In genomic region chr5:7813576-7813975, GRCh38 we compare ENCODE assay signal across 18 cellular contexts. TPM values are rescaled to one million over a fixed set of nuclear protein-coding genes. Genes with fewer than 3 reads are reported as not detected.
A peak's percentile ranks its signal among the peaks of the same experiment; 100 is the strongest.
DNase-seq lines count a peak whose midpoint lies in the region; FAIRE-seq and TF ChIP-seq lines count a peak whose summit lies in the region.
"Had no signal": no experiment of that assay in that cellular context is flagged by ENCODE, and none has a peak within 500 bp of the region (broad histone marks: within the 10 kb centered on the region; RNA-seq: fewer than 3 reads in every experiment).

No MANE protein-coding gene starts in this region.

- H3K36me3 ChIP-seq in mammary epithelial cell (ENCODE audit: insufficient read depth, low read length) (no peaks in the 10 kb centered on the region), prostate gland (no peaks in the 10 kb centered on the region)
- H3K36me3 ChIP-seq: BLaER1 had no signal

- no peak overlapping the region for H3K4me2 ChIP-seq in mammary epithelial cell (ENCODE audit: insufficient read depth, low read depth, low read length)
- H3K4me2 ChIP-seq: BLaER1 had no signal

- H3K27ac ChIP-seq in mammary epithelial cell (ENCODE audit: insufficient read depth, low read depth, low read length) (no peak overlapping the region), prostate gland (peak overlapping the region; percentile 68 to 77)
- H3K27ac ChIP-seq: BLaER1, GM23248 had no signal

- no peaks in the 10 kb centered on the region for H3K4me1 Mint-ChIP-seq in MCF 10A (ENCODE audit: insufficient read depth, unreplicated experiment)

- DNase-seq in MCF 10A (ENCODE audit: unreplicated experiment) = peak; percentile 8
- no peak for DNase-seq in mammary epithelial cell
- DNase-seq in fibroblast of villous mesenchyme (ENCODE audit: low read depth) = peak; percentile 3
- no peak for DNase-seq in prostate gland (ENCODE audit: low spot score)
- no peak for DNase-seq in midbrain (lab: John Stamatoyannopoulos, UW)
- DNase-seq in GM13977 (ENCODE audit: low spot score) = no peak
- no peak for DNase-seq in GM12892 (ENCODE audit: insufficient read length)
- DNase-seq: 8988T; AML-193; Caco-2; CD8-positive, alpha-beta memory T cell; DMS53; GF-D8; GM23248; H7 had no signal

- intact Hi-C loops in MCF 10A (cut with micrococcal nuclease) = no loop called here
- intact Hi-C loops in mammary epithelial cell (cut with micrococcal nuclease) = no loop called here
- intact Hi-C loops in prostate gland (cut with DNase I) = loop anchor here (10.0 kb wide), 2 partner anchors 549 to 739 kb away; no protein-coding TSS in a partner anchor

- dilution Hi-C loops in mammary epithelial cell (cut with HindIII; ENCODE audit: low sequenced_read_pairs) = no loop called here

- no peak for FAIRE-seq in GM12892 (lab: Jason Lieb, UNC)
- FAIRE-seq: GM18507 had no signal

- H3K4me3 Mint-ChIP-seq in MCF 10A (ENCODE audit: unreplicated experiment) = no peak overlapping the region
- H3K4me3 Mint-ChIP-seq: CD8-positive, alpha-beta memory T cell had no signal

- H2AFZ ChIP-seq in mammary epithelial cell (ENCODE audit: low read depth, low read length) = no peak overlapping the region
- H2AFZ ChIP-seq: GM23248 had no signal

- 89% methylated on average over 3 of the region's 3 CpGs for WGBS in mammary epithelial cell (ENCODE audit: low coverage, missing lambda C conversion rate)
- 52% methylated on average over 3 of the region's 3 CpGs for WGBS in prostate gland

- BruUV-seq in MCF 10A (replicated peaks; lab: Mats Ljungman, UMichigan) (no TSS peak), mammary epithelial cell (replicated peaks; lab: Mats Ljungman, UMichigan) (no TSS peak)

- no peaks in the 10 kb centered on the region for H4K20me1 ChIP-seq in mammary epithelial cell (ENCODE audit: insufficient read depth, low read length)
- H4K20me1 ChIP-seq: BLaER1 had no signal

- H3K4me1 ChIP-seq in mammary epithelial cell (ENCODE audit: insufficient read depth, low read length) = no peaks in the 10 kb centered on the region
- H3K4me1 ChIP-seq in prostate gland (replicated peaks) = no peaks in the 10 kb centered on the region
- H3K4me1 ChIP-seq: Caco-2 had no signal

- TF ChIP-seq CTCF in MCF 10A (IDR thresholded peaks at IDR 0.05; ENCODE audit: unreplicated experiment) = no peak
- no peak for TF ChIP-seq CTCF in mammary epithelial cell (conservative IDR thresholded peaks at IDR 0.05 in 1 of 2, IDR thresholded peaks at IDR 0.05 in 1 of 2; ENCODE audit: extremely low read depth in 1 of 2, insufficient read depth in 1 of 2, low read depth in 1 of 2, low read length in 2 of 2)
- no peak for TF ChIP-seq CTCF in fibroblast of villous mesenchyme (IDR thresholded peaks at IDR 0.05; ENCODE audit: insufficient read depth, low read depth, low read length)
- no peak for TF ChIP-seq CTCF in prostate gland (IDR thresholded peaks at IDR 0.05)
- no peak for TF ChIP-seq CTCF in GM13977 (IDR thresholded peaks at IDR 0.05; ENCODE audit: extremely low read depth, insufficient read depth, missing control alignments)

- CTCF ChIA-PET in MCF 10A (lab: Yijun Ruan, JAX) = interaction anchor here (0.6 to 4.1 kb wide), 9 partner anchors 9 to 1389 kb away, joined by 3 to 28 read pairs (median 3); no protein-coding TSS in a partner anchor
- CTCF ChIA-PET in mammary epithelial cell (lab: Charles Lee; ENCODE audit: low non-redundant PET) = interaction anchor here (0.6 kb wide), 1 partner anchor 61 kb away, joined by 4 read pairs; no protein-coding TSS in a partner anchor

- TF ChIP-seq POLR2A in prostate gland (IDR thresholded peaks at IDR 0.05) = no peak
- TF ChIP-seq POLR2A in GM12892 (IDR thresholded peaks at IDR 0.05; ENCODE audit: low read depth, low read length) = no peak

- H3K27ac Mint-ChIP-seq in MCF 10A (ENCODE audit: low read depth, unreplicated experiment) = no peak overlapping the region
- H3K27ac Mint-ChIP-seq: CD8-positive, alpha-beta memory T cell had no signal

- POLR2A ChIA-PET in MCF 10A (lab: Yijun Ruan, JAX) = interaction anchor here (1.2 kb wide), 1 partner anchor 665 kb away, joined by 3 read pairs; no protein-coding TSS in a partner anchor

- no peaks in the 10 kb centered on the region for H3K36me3 Mint-ChIP-seq in MCF 10A (ENCODE audit: insufficient read depth, unreplicated experiment)
- H3K36me3 Mint-ChIP-seq: CD8-positive, alpha-beta memory T cell had no signal

- H3K27me3 ChIP-seq in mammary epithelial cell (ENCODE audit: insufficient read depth, low read length) (no peaks in the 10 kb centered on the region), prostate gland (replicated peaks; ENCODE audit: insufficient read depth) (no peaks in the 10 kb centered on the region)
- H3K27me3 ChIP-seq: BLaER1 had no signal

- H3K27me3 Mint-ChIP-seq in MCF 10A (ENCODE audit: insufficient read depth, unreplicated experiment) = peaks cover 59% of the 10 kb centered on the region

- H3K9me3 ChIP-seq in mammary epithelial cell (replicated peaks; ENCODE audit: insufficient read depth, low read length) (no peaks in the 10 kb centered on the region), prostate gland (no peaks in the 10 kb centered on the region)
- H3K9me3 ChIP-seq: BLaER1, Caco-2 had no signal

- in situ Hi-C loops in mammary epithelial cell (cut with MboI; ENCODE audit: low sequenced_read_pairs in 2 of 2) (no loop called here), GM13977 (cut with MboI; ENCODE audit: low pct_unique_long_range_greater_than_20kb, low sequenced_read_pairs, unreplicated experiment) (no loop called here)

- no peak overlapping the region for H3K4me3 ChIP-seq in mammary epithelial cell (replicated peaks in 1 of 3; ENCODE audit: insufficient read depth in 1 of 3, low read depth in 2 of 3, low read length in 3 of 3)
- H3K4me3 ChIP-seq in fibroblast of villous mesenchyme (ENCODE audit: low read depth, low read length) = no peak overlapping the region
- no peak overlapping the region for H3K4me3 ChIP-seq in prostate gland
- H3K4me3 ChIP-seq: BLaER1, GM23248 had no signal

- H3K79me2 ChIP-seq in mammary epithelial cell (ENCODE audit: insufficient read depth, low read length) = no peaks in the 10 kb centered on the region

- H3K9ac ChIP-seq in mammary epithelial cell (ENCODE audit: insufficient read depth, low read length) = no peak overlapping the region
- H3K9ac ChIP-seq: BLaER1, GM23248 had no signal

- no peaks in the 10 kb centered on the region for H3K9me3 Mint-ChIP-seq in MCF 10A (ENCODE audit: unreplicated experiment)

RNA-seq across cellular contexts. Expression of gene CFAP90, which starts 37.4 kb away (rescaled TPM):
- not detected in 2 replicates for total RNA-seq in MCF 10A (2022)
- not detected for total RNA-seq in mammary epithelial cell
- polyA plus RNA-seq in mammary epithelial cell = 0.03 TPM
- polyA minus RNA-seq in mammary epithelial cell = not detected
- total RNA-seq in fibroblast of villous mesenchyme = not detected in 2 replicates
- total RNA-seq in prostate gland = 1 to 10 TPM in 1 of 2 donors, under 1 TPM in 1; 0.87 to 1.1 TPM
- polyA plus RNA-seq in GM12892 (2012; ENCODE audit: missing spikeins) = not detected
- total RNA-seq: CD8-positive, alpha-beta memory T cell; H7; HT1080 had no signal
- polyA plus RNA-seq: CD8-positive, alpha-beta memory T cell had no signal

RNA-seq across cellular contexts. Expression of gene FASTKD3, which starts 55.3 kb away (rescaled TPM):
- 7.8 and 7.9 TPM in 2 replicates for total RNA-seq in MCF 10A (2022)
- total RNA-seq in mammary epithelial cell = 10 to 100 TPM in 1 of 2 donors, 1 to 10 TPM in 1; 7.5 to 18.0 TPM
- polyA plus RNA-seq in mammary epithelial cell = 8.4 TPM
- 15.0 TPM for polyA minus RNA-seq in mammary epithelial cell
- total RNA-seq in fibroblast of villous mesenchyme = 11.3 and 22.0 TPM in 2 replicates
- total RNA-seq in prostate gland = 10 to 100 TPM in 1 of 2 donors, 1 to 10 TPM in 1; 9.7 to 10.7 TPM
- polyA plus RNA-seq in GM12892 (2012; ENCODE audit: missing spikeins) = 17.1 TPM

RNA-seq across cellular contexts. Expression of gene MTRR, which starts 55.4 kb away (rescaled TPM):
- total RNA-seq in MCF 10A (2022) = 46.6 and 88.6 TPM in 2 replicates
- 10 to 100 TPM; 36.3 to 52.9 TPM for total RNA-seq in mammary epithelial cell
- 39.0 TPM for polyA plus RNA-seq in mammary epithelial cell
- 121 TPM for polyA minus RNA-seq in mammary epithelial cell
- 33.2 and 41.5 TPM in 2 replicates for total RNA-seq in fibroblast of villous mesenchyme
- 10 to 100 TPM; 34.5 to 64.6 TPM for total RNA-seq in prostate gland
- 23.0 TPM for polyA plus RNA-seq in GM12892 (2012; ENCODE audit: missing spikeins)

Comparison
In these comparisons a context has a peak if more than half of its experiments do, and no peak if none do; other contexts are left out.
1. DNase-seq: peak in MCF 10A (single experiment) and fibroblast of villous mesenchyme (single experiment); none in mammary epithelial cell (single experiment), prostate gland (single experiment), midbrain (single experiment), GM13977 (single experiment) and GM12892 (single experiment).